In the genomic region with DNA sequence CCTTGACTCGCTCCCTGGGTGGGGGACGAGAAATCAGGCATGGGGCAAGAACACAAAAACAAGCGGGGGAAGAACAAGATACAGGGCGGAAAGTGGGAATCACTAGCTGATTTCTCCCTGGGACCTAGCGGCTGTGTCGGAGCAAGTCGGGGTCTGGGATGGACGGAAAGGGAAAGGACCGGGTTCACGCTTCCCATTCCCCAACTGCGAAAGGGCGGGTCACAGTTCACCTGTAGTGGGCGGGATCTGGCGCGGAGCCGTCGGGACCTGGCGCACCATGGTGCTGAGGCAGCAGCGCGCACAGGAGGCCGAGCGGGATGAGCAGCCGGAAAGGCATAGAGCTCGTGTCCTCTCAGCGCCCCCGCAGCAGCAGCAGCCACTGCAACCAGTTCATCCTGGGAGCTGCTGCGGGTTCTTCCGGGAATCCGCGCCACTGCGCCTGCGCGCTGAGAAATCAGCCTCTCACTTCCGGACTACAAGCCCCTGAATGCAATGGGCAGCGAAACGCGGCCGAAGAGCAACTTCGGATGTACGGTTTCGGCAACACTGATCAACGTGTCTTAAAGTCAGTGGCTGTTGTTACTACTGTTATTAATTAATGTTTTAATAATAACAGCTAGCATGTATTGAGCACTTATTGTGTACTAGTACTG, we compare ENCODE assay signal across 8 cellular contexts. TPM values are rescaled to one million over a fixed set of nuclear protein-coding genes. Genes with fewer than 3 reads are reported as not detected.
A peak's percentile ranks its signal among the peaks of the same experiment; 100 is the strongest.
DNase-seq lines count a peak whose midpoint lies in the region; ATAC-seq and FAIRE-seq lines count a peak whose summit lies in the region.

A gene with protein sequence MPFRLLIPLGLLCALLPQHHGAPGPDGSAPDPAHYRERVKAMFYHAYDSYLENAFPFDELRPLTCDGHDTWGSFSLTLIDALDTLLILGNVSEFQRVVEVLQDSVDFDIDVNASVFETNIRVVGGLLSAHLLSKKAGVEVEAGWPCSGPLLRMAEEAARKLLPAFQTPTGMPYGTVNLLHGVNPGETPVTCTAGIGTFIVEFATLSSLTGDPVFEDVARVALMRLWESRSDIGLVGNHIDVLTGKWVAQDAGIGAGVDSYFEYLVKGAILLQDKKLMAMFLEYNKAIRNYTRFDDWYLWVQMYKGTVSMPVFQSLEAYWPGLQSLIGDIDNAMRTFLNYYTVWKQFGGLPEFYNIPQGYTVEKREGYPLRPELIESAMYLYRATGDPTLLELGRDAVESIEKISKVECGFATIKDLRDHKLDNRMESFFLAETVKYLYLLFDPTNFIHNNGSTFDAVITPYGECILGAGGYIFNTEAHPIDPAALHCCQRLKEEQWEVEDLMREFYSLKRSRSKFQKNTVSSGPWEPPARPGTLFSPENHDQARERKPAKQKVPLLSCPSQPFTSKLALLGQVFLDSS (minus strand): TSS at position 415 of the 653 bp plus-strand sequence. CDS start 78 bp downstream, at position 337.

- peak within 1 kb of the TSS; percentile 48 for H3K27ac ChIP-seq in right cardiac atrium (ENCODE audit: low read length)

- H3K27me3 ChIP-seq in right cardiac atrium (ENCODE audit: control insufficient read depth, insufficient read depth) = no peaks in the 10 kb centered on the region

- H3K9me3 Mint-ChIP-seq in T-helper 2 cell treated with Interferon-gamma antibody and Interleukin-4, amounts not matched to agents 5 μg/mL and 100 μg/mL, for 36 hours = no peaks in the 10 kb centered on the region

- H3K27ac Mint-ChIP-seq in T-helper 2 cell treated with Interferon-gamma antibody and Interleukin-4, amounts not matched to agents 5 μg/mL and 100 μg/mL, for 36 hours = peak within 1 kb of the TSS; percentile 80

- WGBS in right cardiac atrium = under 1% methylated on average over 42 of the region's 42 CpGs

- peak; percentile 85 for FAIRE-seq in urothelium cell line (lab: Jason Lieb, UNC)

- H3K9me3 ChIP-seq in right cardiac atrium (ENCODE audit: control insufficient read depth, low read length) = no peaks in the 10 kb centered on the region

- intact Hi-C loops in right cardiac atrium (cut with DNase I) = loop anchor here in 3 of 4 donors (5.0 to 10.0 kb wide), 2 partner anchors 58 to 60 kb away; no protein-coding TSS in a partner anchor

- peaks cover 3% of the 10 kb centered on the region for H3K27me3 Mint-ChIP-seq in T-helper 2 cell treated with Interferon-gamma antibody and Interleukin-4, amounts not matched to agents 5 μg/mL and 100 μg/mL, for 36 hours (ENCODE audit: low read depth)

- DNase-seq in NCI-H2029 (lab: John Stamatoyannopoulos, UW) (peak; percentile 83), anterior cingulate cortex (lab: John Stamatoyannopoulos, UW) (peak; percentile 54 to 96 (median 89)), right cardiac atrium (peak; percentile 95 to 98 (median 97)), pulmonary artery endothelial cell (ENCODE audit: low read depth, low spot score) (peak; percentile 68), urothelium cell line (ENCODE audit: low spot score) (peak; percentile 99)
- DNase-seq in T-helper 2 cell treated with Interferon-gamma antibody and Interleukin-4, amounts not matched to agents 5 μg/mL and 100 μg/mL, for 36 hours (ENCODE audit: low spot score) = peak; percentile 97

- peak within 1 kb of the TSS; percentile 52 for H3K4me3 ChIP-seq in right cardiac atrium (ENCODE audit: low read length)

- ATAC-seq in GM18498 (IDR thresholded peaks at IDR 0.05; ENCODE audit: unreplicated experiment) (peak; percentile 84), HG02970 (IDR thresholded peaks at IDR 0.05; ENCODE audit: low FRiP score, unreplicated experiment) (peak; percentile 87), right cardiac atrium (peak; percentile 95 to 96)

- H3K4me1 ChIP-seq in right cardiac atrium (ENCODE audit: control insufficient read depth, insufficient read depth, low read length) = no peaks in the 10 kb centered on the region

- H3K36me3 Mint-ChIP-seq in T-helper 2 cell treated with Interferon-gamma antibody and Interleukin-4, amounts not matched to agents 5 μg/mL and 100 μg/mL, for 36 hours (ENCODE audit: low read depth) = peaks cover 14% of the 10 kb centered on the region

- peaks cover 20% of the 10 kb centered on the region for H3K4me1 Mint-ChIP-seq in T-helper 2 cell treated with Interferon-gamma antibody and Interleukin-4, amounts not matched to agents 5 μg/mL and 100 μg/mL, for 36 hours (ENCODE audit: low read depth)

- peak within 1 kb of the TSS; percentile 85 for H3K4me3 Mint-ChIP-seq in T-helper 2 cell treated with Interferon-gamma antibody and Interleukin-4, amounts not matched to agents 5 μg/mL and 100 μg/mL, for 36 hours

RNA-seq across cellular contexts. Expression of the gene that starts here (rescaled TPM):
- 10 to 100 TPM; 15.1 to 25.9 (median 15.4) TPM for total RNA-seq in right cardiac atrium
- 11.8 TPM for polyA plus RNA-seq in right cardiac atrium
- total RNA-seq in pulmonary artery endothelial cell = 86.0 and 95.5 TPM in 2 replicates

Comparison
In these comparisons a context has a peak if more than half of its experiments do, and no peak if none do; other contexts are left out.
1. Peak in every context shown above with its lines: DNase-seq, ATAC-seq, H3K4me3 ChIP-seq and H3K27ac ChIP-seq.